18 cellular contexts compared by ENCODE assay signal in the genomic region with DNA sequence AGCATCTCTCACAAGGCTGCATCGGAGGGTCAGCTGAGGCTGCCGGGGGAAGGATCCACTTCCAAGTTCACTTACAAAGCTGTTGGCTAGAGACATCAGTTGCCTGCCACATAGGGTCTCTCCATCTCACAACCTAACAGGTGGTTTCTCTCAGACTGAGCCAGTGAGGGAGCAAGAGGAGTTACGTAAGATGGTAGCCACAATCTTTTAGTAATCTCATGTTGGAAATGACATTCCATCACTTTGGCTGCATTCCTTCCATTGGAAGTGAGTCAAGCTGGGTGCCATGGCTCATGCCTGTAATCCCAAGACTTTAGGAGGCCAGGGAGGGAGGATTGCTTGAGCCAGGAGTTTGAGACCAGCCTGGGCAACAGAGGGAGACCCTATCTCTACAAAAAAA.
DNase-seq lines count a peak whose midpoint lies in the region; ATAC-seq and TF ChIP-seq lines count a peak whose summit lies in the region.
"Had no signal": no experiment of that assay in that cellular context is flagged by ENCODE, and none has a peak within 500 bp of the region (broad histone marks: within the 10 kb centered on the region; RNA-seq: fewer than 3 reads in every experiment).

No MANE protein-coding gene starts in this region.

- H3K27ac Mint-ChIP-seq in activated naive CD8-positive, alpha-beta T cell treated with anti-CD3 and anti-CD28 coated beads, Interleukin-2, amount 50 U/mL, for 24 hours, result no peak overlapping the region
- H3K27ac Mint-ChIP-seq: activated B cell treated with CpG ODN at 0.5 μM for 24 hours; activated T-helper 2 cell treated with anti-CD3 and anti-CD28 coated beads, Interferon-gamma antibody, Interleukin-2, Interleukin-4, amounts not matched to agents 10 μg/mL and 5 μg/mL and 100 μg/mL, durations not matched to agents 14 hours and 24 hours and 36 hours; natural killer cell had no signal

- H3K27me3 Mint-ChIP-seq in activated naive CD8-positive, alpha-beta T cell treated with anti-CD3 and anti-CD28 coated beads, Interleukin-2, amount 50 U/mL, for 24 hours, result peaks cover 1% of the 10 kb centered on the region
- H3K27me3 Mint-ChIP-seq: activated B cell treated with CpG ODN at 0.5 μM for 24 hours had no signal

- no peaks in the 10 kb centered on the region for H3K9me3 Mint-ChIP-seq in activated naive CD8-positive, alpha-beta T cell treated with anti-CD3 and anti-CD28 coated beads, Interleukin-2, amount 50 U/mL, for 24 hours
- H3K9me3 Mint-ChIP-seq: activated B cell treated with CpG ODN at 0.5 μM for 24 hours; activated T-helper 2 cell treated with anti-CD3 and anti-CD28 coated beads, Interferon-gamma antibody, Interleukin-2, Interleukin-4, amounts not matched to agents 10 μg/mL and 5 μg/mL and 100 μg/mL, durations not matched to agents 14 hours and 24 hours and 36 hours; natural killer cell had no signal

- peak; percentile 54 for DNase-seq in ELR (ENCODE audit: low read depth)
- DNase-seq in MV-4-11 (lab: John Stamatoyannopoulos, UW), result peak; percentile 18
- peak; percentile 39 for DNase-seq in fibroblast of gingiva (ENCODE audit: low read depth)
- DNase-seq in non-pigmented ciliary epithelial cell (ENCODE audit: low read depth), result peak; percentile 34
- no peak for DNase-seq in activated naive CD8-positive, alpha-beta T cell treated with anti-CD3 and anti-CD28 coated beads, Interleukin-2, amount 50 U/mL, for 24 hours
- DNase-seq in hippocampal formation (lab: John Stamatoyannopoulos, UW), result no peak
- DNase-seq: activated B cell treated with CpG ODN at 0.5 μM for 24 hours, amniotic stem cell, DMS153, glutamatergic neuron, GOT3, natural killer cell, NCI-H2029, NCI-H510A, T-helper 2 cell had no signal

- no peaks in the 10 kb centered on the region for H3K36me3 Mint-ChIP-seq in activated naive CD8-positive, alpha-beta T cell treated with anti-CD3 and anti-CD28 coated beads, Interleukin-2, amount 50 U/mL, for 24 hours (ENCODE audit: low read depth)
- H3K36me3 Mint-ChIP-seq: natural killer cell had no signal

- ATAC-seq in HG02588 (IDR thresholded peaks at IDR 0.05; ENCODE audit: unreplicated experiment) (no peak), SK-N-SH treated with all-trans-retinoic acid at 6 μM for 48 hours (no peak)
- no peak for ATAC-seq in activated naive CD8-positive, alpha-beta T cell treated with anti-CD3 and anti-CD28 coated beads, Interleukin-2, amount 50 U/mL, for 24 hours
- ATAC-seq: natural killer cell had no signal

- H3K4me3 Mint-ChIP-seq in activated naive CD8-positive, alpha-beta T cell treated with anti-CD3 and anti-CD28 coated beads, Interleukin-2, amount 50 U/mL, for 24 hours, result no peak overlapping the region
- H3K4me3 Mint-ChIP-seq: activated B cell treated with CpG ODN at 0.5 μM for 24 hours, natural killer cell had no signal

- peaks cover 5% of the 10 kb centered on the region for H3K4me1 Mint-ChIP-seq in activated naive CD8-positive, alpha-beta T cell treated with anti-CD3 and anti-CD28 coated beads, Interleukin-2, amount 50 U/mL, for 24 hours
- H3K4me1 Mint-ChIP-seq: activated B cell treated with CpG ODN at 0.5 μM for 24 hours had no signal

TF ChIP-seq in SK-N-SH treated with all-trans-retinoic acid at 6 μM for 48 hours, 23 proteins besides CTCF, POLR2A, EP300 and RAD21:
- TF ChIP-seq, protein P1, sequence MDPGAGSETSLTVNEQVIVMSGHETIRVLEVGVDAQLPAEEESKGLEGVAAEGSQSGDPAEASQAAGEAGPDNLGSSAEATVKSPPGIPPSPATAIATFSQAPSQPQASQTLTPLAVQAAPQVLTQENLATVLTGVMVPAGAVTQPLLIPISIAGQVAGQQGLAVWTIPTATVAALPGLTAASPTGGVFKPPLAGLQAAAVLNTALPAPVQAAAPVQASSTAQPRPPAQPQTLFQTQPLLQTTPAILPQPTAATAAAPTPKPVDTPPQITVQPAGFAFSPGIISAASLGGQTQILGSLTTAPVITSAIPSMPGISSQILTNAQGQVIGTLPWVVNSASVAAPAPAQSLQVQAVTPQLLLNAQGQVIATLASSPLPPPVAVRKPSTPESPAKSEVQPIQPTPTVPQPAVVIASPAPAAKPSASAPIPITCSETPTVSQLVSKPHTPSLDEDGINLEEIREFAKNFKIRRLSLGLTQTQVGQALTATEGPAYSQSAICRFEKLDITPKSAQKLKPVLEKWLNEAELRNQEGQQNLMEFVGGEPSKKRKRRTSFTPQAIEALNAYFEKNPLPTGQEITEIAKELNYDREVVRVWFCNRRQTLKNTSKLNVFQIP (CRISPR knock-in tag; IDR thresholded peaks at IDR 0.05; ENCODE audit: borderline replicate concordance, low read depth), result no peak
- TF ChIP-seq SNAI2 (CRISPR knock-in tag; IDR thresholded peaks at IDR 0.05) (no peak), ZNF70 (CRISPR knock-in tag; IDR thresholded peaks at IDR 0.05) (no peak), ZNF565 (CRISPR knock-in tag; conservative IDR thresholded peaks at IDR 0.05; ENCODE audit: low read depth) (no peak), GLIS3 (CRISPR knock-in tag; IDR thresholded peaks at IDR 0.05) (no peak), CSDC2 (CRISPR knock-in tag; IDR thresholded peaks at IDR 0.05) (no peak), ZFP30 (CRISPR knock-in tag; IDR thresholded peaks at IDR 0.05) (no peak), ESRRG (CRISPR knock-in tag; IDR thresholded peaks at IDR 0.05) (no peak), TOX (CRISPR knock-in tag; IDR thresholded peaks at IDR 0.05; ENCODE audit: borderline replicate concordance) (no peak), TCF4 (CRISPR knock-in tag; IDR thresholded peaks at IDR 0.05; ENCODE audit: borderline replicate concordance) (no peak), RARB (CRISPR knock-in tag; IDR thresholded peaks at IDR 0.05) (no peak), PPARA (CRISPR knock-in tag; IDR thresholded peaks at IDR 0.05; ENCODE audit: borderline replicate concordance) (no peak)
- TF ChIP-seq, protein P2, sequence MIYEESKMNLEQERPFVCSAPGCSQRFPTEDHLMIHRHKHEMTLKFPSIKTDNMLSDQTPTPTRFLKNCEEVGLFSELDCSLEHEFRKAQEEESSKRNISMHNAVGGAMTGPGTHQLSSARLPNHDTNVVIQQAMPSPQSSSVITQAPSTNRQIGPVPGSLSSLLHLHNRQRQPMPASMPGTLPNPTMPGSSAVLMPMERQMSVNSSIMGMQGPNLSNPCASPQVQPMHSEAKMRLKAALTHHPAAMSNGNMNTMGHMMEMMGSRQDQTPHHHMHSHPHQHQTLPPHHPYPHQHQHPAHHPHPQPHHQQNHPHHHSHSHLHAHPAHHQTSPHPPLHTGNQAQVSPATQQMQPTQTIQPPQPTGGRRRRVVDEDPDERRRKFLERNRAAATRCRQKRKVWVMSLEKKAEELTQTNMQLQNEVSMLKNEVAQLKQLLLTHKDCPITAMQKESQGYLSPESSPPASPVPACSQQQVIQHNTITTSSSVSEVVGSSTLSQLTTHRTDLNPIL (CRISPR knock-in tag; IDR thresholded peaks at IDR 0.05; ENCODE audit: low read depth), result no peak

Comparison
In these comparisons a context has a peak if more than half of its experiments do, and no peak if none do; other contexts are left out.
1. DNase-seq: peak in ELR (single experiment), MV-4-11 (single experiment), fibroblast of gingiva (single experiment) and non-pigmented ciliary epithelial cell (single experiment); none in activated naive CD8-positive, alpha-beta T cell treated with anti-CD3 and anti-CD28 coated beads, Interleukin-2, amount 50 U/mL, for 24 hours (single experiment) and hippocampal formation (0 of 2).